13 cellular contexts compared by ENCODE assay signal in the genomic region with DNA sequence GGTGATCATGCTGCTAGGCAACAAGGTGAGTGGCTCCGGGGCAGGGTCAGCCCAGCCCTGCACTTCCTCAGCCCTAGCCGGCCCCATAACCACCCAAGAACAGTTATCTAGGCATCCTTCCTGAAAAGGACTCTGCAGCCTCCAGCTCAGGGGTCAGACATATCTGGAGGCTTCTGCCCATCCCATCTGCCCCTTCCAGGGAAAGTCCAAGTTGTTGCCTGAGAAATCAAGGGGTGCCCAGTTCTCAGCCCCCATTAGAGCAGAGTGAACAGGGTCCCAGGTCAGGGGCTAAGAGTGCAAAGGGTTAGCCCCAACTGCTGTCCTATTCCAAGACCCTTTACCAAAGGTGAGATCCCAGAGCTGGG. TPM values are rescaled to one million over a fixed set of nuclear protein-coding genes. Genes with fewer than 3 reads are reported as not detected.
A peak's percentile ranks its signal among the peaks of the same experiment; 100 is the strongest.
DNase-seq lines count a peak whose midpoint lies in the region; ATAC-seq, FAIRE-seq and TF ChIP-seq lines count a peak whose summit lies in the region.
"Had no signal": no experiment of that assay in that cellular context is flagged by ENCODE, and none has a peak within 500 bp of the region (broad histone marks: within the 10 kb centered on the region; RNA-seq: fewer than 3 reads in every experiment).

No MANE protein-coding gene starts in this region.

- 50% methylated on average over 2 of the region's 2 CpGs for WGBS in HepG2 (ENCODE audit: low lambda C conversion rate)
- no CpG with 5 or more reads among the region's 2 CpGs for WGBS in right lobe of liver (ENCODE audit: insufficient coverage, low coverage, low lambda C conversion rate, missing lambda C conversion rate)
- 80% methylated on average over 2 of the region's 2 CpGs for WGBS in mesenchymal stem cell
- WGBS in upper lobe of left lung, 2 donors, result 32 to 100% methylated on average over 1 to 2 of the region's 2 CpGs

- no peak for TF ChIP-seq EP300 in HepG2 (IDR thresholded peaks at IDR 0.05; ENCODE audit: low read depth in 2 of 2, low read length in 2 of 2)
- no peak for TF ChIP-seq EP300 in HepG2 (CRISPR knock-in tag; IDR thresholded peaks at IDR 0.05; ENCODE audit: borderline replicate concordance)
- TF ChIP-seq EP300 in upper lobe of left lung (IDR thresholded peaks at IDR 0.05), result no peak

- no peak overlapping the region for H2BK5ac ChIP-seq in mesenchymal stem cell (ENCODE audit: low read depth, low read length, poor library complexity, severe bottlenecking)

- no peak overlapping the region for H2AFZ ChIP-seq in HepG2 (ENCODE audit: low read length)
- H2AFZ ChIP-seq in mesenchymal stem cell (ENCODE audit: low read depth, low read length), result no peak overlapping the region

- in situ Hi-C loops in HepG2 (cut with HindIII; ENCODE audit: extremely low pct_ligation_motif_present, low pct_unique_long_range_greater_than_20kb), result no loop called here

- TF ChIP-seq RAD21 in HepG2 (CRISPR knock-in tag; IDR thresholded peaks at IDR 0.05), result no peak

- BruUV-seq in HepG2 (replicated peaks; lab: Mats Ljungman, UMichigan), result no TSS peak

- H2BK120ac ChIP-seq in mesenchymal stem cell (ENCODE audit: low read depth, low read length), result no peak overlapping the region

- no peak overlapping the region for H2BK15ac ChIP-seq in mesenchymal stem cell (ENCODE audit: low read depth, poor library complexity, severe bottlenecking)

- POLR2A ChIA-PET in HepG2 (lab: Yijun Ruan, JAX), result interaction anchor here (0.6 to 21.5 kb wide), 8 partner anchors 7 to 218 kb away, joined by 3 to 1459 read pairs (median 5); a partner anchor contains a TSS

- H3K14ac ChIP-seq in mesenchymal stem cell (ENCODE audit: low read length in 2 of 2), result peak overlapping the region in 1 of 2 experiments; percentile 75

- H3K23ac ChIP-seq in mesenchymal stem cell (ENCODE audit: low read length in 2 of 2), result no peak overlapping the region

- H3K79me2 ChIP-seq in HepG2 (ENCODE audit: insufficient read depth, low read length), result peaks cover 10% of the 10 kb centered on the region

- H3K9me3 ChIP-seq in HepG2 (ENCODE audit: low read length) (no peaks in the 10 kb centered on the region), right lobe of liver (no peaks in the 10 kb centered on the region), mesenchymal stem cell (ENCODE audit: control insufficient read depth, low read length) (no peaks in the 10 kb centered on the region), upper lobe of left lung (no peaks in the 10 kb centered on the region)
- H3K9me3 ChIP-seq: BE2C had no signal

- peaks cover 5 to 25% of the 10 kb centered on the region in 2 experiments; a peak in 2 of 5 replicates for H3K27me3 ChIP-seq in HepG2 (ENCODE audit: control insufficient read depth in 1 of 2, insufficient read depth in 2 of 2, low read length in 2 of 2)
- no peaks in the 10 kb centered on the region for H3K27me3 ChIP-seq in right lobe of liver
- peaks cover 1 to 45% of the 10 kb centered on the region in 2 experiments for H3K27me3 ChIP-seq in mesenchymal stem cell (ENCODE audit: control insufficient read depth in 1 of 2, insufficient read depth in 1 of 2, low read length in 2 of 2)
- peaks cover 0 to 1% (median 0%) of the 10 kb centered on the region in 4 donors for H3K27me3 ChIP-seq in upper lobe of left lung
- H3K27me3 ChIP-seq: BE2C, brain microvascular endothelial cell had no signal

- H3K18ac ChIP-seq in mesenchymal stem cell (ENCODE audit: low read depth in 1 of 2, low read length in 2 of 2), result no peak overlapping the region

- H3K9ac ChIP-seq in HepG2 (ENCODE audit: insufficient read depth, low read depth, low read length) (no peak overlapping the region), mesenchymal stem cell (ENCODE audit: low read length) (no peak overlapping the region)

- peak overlapping the region; percentile 62 for H4K8ac ChIP-seq in mesenchymal stem cell (ENCODE audit: low read length)

- H3K4ac ChIP-seq in mesenchymal stem cell (ENCODE audit: low read depth in 1 of 2, low read length in 2 of 2), result peak overlapping the region; percentile 59 to 64

- CTCF ChIA-PET in HepG2 (lab: Yijun Ruan, JAX; ENCODE audit: low intra/inter-chr PET ratio, low total read pairs), result interaction anchor here (0.7 to 9.0 kb wide), 10 partner anchors 11 to 121 kb away, joined by 3 to 219 read pairs (median 6); a partner anchor contains a TSS

- no peak overlapping the region for H2AK5ac ChIP-seq in mesenchymal stem cell (ENCODE audit: low read length, severe bottlenecking)

- H3K27ac ChIP-seq in HepG2 (ENCODE audit: extremely low read length, insufficient read depth, low read length) (no peak overlapping the region), right lobe of liver (no peak overlapping the region), VCaP (peak overlapping the region; percentile 69), mesenchymal stem cell (ENCODE audit: low read length, poor library complexity, severe bottlenecking) (no peak overlapping the region), upper lobe of left lung (peak overlapping the region in 3 of 4 donors; percentile 21 to 82 (median 30))
- H3K27ac ChIP-seq: brain microvascular endothelial cell had no signal

- FAIRE-seq in HepG2 (lab: Jason Lieb, UNC), result no peak
- FAIRE-seq: H54 had no signal

- TF ChIP-seq POLR2A in HepG2 (IDR thresholded peaks at IDR 0.05; ENCODE audit: insufficient read depth in 1 of 2, low read depth in 2 of 2, low read length in 2 of 2), result no peak
- no peak for TF ChIP-seq POLR2A in right lobe of liver (IDR thresholded peaks at IDR 0.05)
- no peak for TF ChIP-seq POLR2A in upper lobe of left lung (IDR thresholded peaks at IDR 0.05)

- ATAC-seq in HepG2, result no peak
- no peak for ATAC-seq in right lobe of liver
- ATAC-seq in upper lobe of left lung (ENCODE audit: low FRiP score in 2 of 2), result no peak
- no peak for ATAC-seq in HG02840 (IDR thresholded peaks at IDR 0.05; ENCODE audit: low FRiP score, unreplicated experiment)

- no peaks in the 10 kb centered on the region for H3K36me3 ChIP-seq in HepG2 (replicated peaks in 1 of 2; ENCODE audit: control insufficient read depth in 1 of 2, insufficient read depth in 2 of 2, low read length in 2 of 2)
- no peaks in the 10 kb centered on the region for H3K36me3 ChIP-seq in right lobe of liver
- H3K36me3 ChIP-seq in mesenchymal stem cell (ENCODE audit: control insufficient read depth in 1 of 2, insufficient read depth in 2 of 2, low read depth in 1 of 2, low read length in 2 of 2), result no peaks in the 10 kb centered on the region
- H3K36me3 ChIP-seq in upper lobe of left lung, result no peaks in the 10 kb centered on the region
- H3K36me3 ChIP-seq: BE2C, brain microvascular endothelial cell had no signal

- H3K79me1 ChIP-seq in mesenchymal stem cell (replicated peaks; ENCODE audit: low read length, poor library complexity, severe bottlenecking), result peaks cover 2% of the 10 kb centered on the region

- H2BK12ac ChIP-seq in mesenchymal stem cell (ENCODE audit: low read length in 2 of 2), result peak overlapping the region; percentile 45 to 85

- no peak for TF ChIP-seq CTCF in HepG2 (CRISPR knock-in tag; IDR thresholded peaks at IDR 0.05)
- TF ChIP-seq CTCF in right lobe of liver (IDR thresholded peaks at IDR 0.05), result no peak
- no peak for TF ChIP-seq CTCF in VCaP (conservative IDR thresholded peaks at IDR 0.05)
- TF ChIP-seq CTCF in upper lobe of left lung (IDR thresholded peaks at IDR 0.05), result no peak

- peaks cover 71% of the 10 kb centered on the region for H3K4me1 ChIP-seq in HepG2 (ENCODE audit: insufficient read depth, low read length)
- peaks cover 0 to 16% (median 7%) of the 10 kb centered on the region in 4 donors for H3K4me1 ChIP-seq in right lobe of liver
- H3K4me1 ChIP-seq in mesenchymal stem cell (ENCODE audit: control insufficient read depth, insufficient read depth, low read depth, low read length), result peaks cover 27% of the 10 kb centered on the region
- peaks cover 51 to 81% (median 57%) of the 10 kb centered on the region in 4 donors for H3K4me1 ChIP-seq in upper lobe of left lung
- H3K4me1 ChIP-seq: BE2C had no signal

- peak overlapping the region; percentile 74 for H4K91ac ChIP-seq in mesenchymal stem cell (ENCODE audit: low read length)

- H3K4me2 ChIP-seq in HepG2 (ENCODE audit: low read depth, low read length) (peak overlapping the region; percentile 99; the same call in 1 of the 2 replicates), mesenchymal stem cell (ENCODE audit: low read length, poor library complexity, severe bottlenecking) (no peak overlapping the region)

- intact Hi-C loops in HepG2 (cut with micrococcal nuclease; ENCODE audit: unreplicated experiment) (loop anchor here (1.0 to 2.0 kb wide), 2 partner anchors 37 to 120 kb away; no protein-coding TSS in a partner anchor), right lobe of liver (cut with DNase I) (loop anchor here in 1 of 2 donors (5.0 to 10.0 kb wide), 2 partner anchors 43 to 120 kb away; no protein-coding TSS in a partner anchor)

- H3K4me3 ChIP-seq in HepG2 (replicated peaks in 1 of 3; ENCODE audit: insufficient read depth in 1 of 3, low read depth in 2 of 3, low read length in 3 of 3) (no peak overlapping the region), right lobe of liver (no peak overlapping the region), mesenchymal stem cell (ENCODE audit: insufficient read depth in 1 of 2, low read depth in 1 of 2, low read length in 2 of 2) (no peak overlapping the region), upper lobe of left lung (no peak overlapping the region)

- H4K20me1 ChIP-seq in HepG2 (ENCODE audit: insufficient read depth, low read length), result no peaks in the 10 kb centered on the region

- DNase-seq in HepG2 (ENCODE audit: low spot score) (no peak), right lobe of liver (no peak), mesenchymal stem cell (no peak), upper lobe of left lung (no peak), SIG-M5 treated with dmso at 0.1 percent for 504 hours (lab: John Stamatoyannopoulos, UW; ENCODE audit: unreplicated experiment) (no peak), HUDEP-2 (lab: John Stamatoyannopoulos, UW; ENCODE audit: unreplicated experiment in 76 of 76) (no peak)

RNA-seq across cellular contexts. Expression of a gene that starts 4.1 kb away (rescaled TPM):
- total RNA-seq in HepG2 (2016; rRNA removed; fragmentation: Illumina TruSeq; extraction: Trizol) (138 and 169 TPM in 2 replicates), right lobe of liver (100 to 1,000 TPM; 105 to 218 (median 161) TPM), upper lobe of left lung (10 to 100 TPM; 21.6 to 49.4 (median 34.8) TPM)
- total RNA-seq in HepG2 (2016; cell fraction: cytosol; rRNA removed; fragmentation: Illumina TruSeq; extraction: Trizol; ENCODE audit: low read depth), result 27.0 and 28.2 TPM in 2 replicates
- 118 and 171 TPM in 2 replicates for total RNA-seq in HepG2 (2016; cell fraction: insoluble cytoplasmic fraction; rRNA removed; fragmentation: Illumina TruSeq; extraction: Trizol)
- 64.4 and 79.9 TPM in 2 replicates for total RNA-seq in HepG2 (2016; cell fraction: membrane; rRNA removed; fragmentation: Illumina TruSeq; extraction: Trizol)
- 75.3 and 85.2 TPM in 2 replicates for total RNA-seq in HepG2 (2016; cell fraction: nucleus; rRNA removed; fragmentation: Illumina TruSeq; extraction: Trizol)
- polyA plus RNA-seq in HepG2 (2011; rRNA removed), result 266 and 269 TPM in 2 replicates
- 232 and 243 TPM in 2 replicates for polyA plus RNA-seq in HepG2 (2011; cell fraction: cytosol; rRNA removed)
- 152 and 164 TPM in 2 replicates for polyA plus RNA-seq in HepG2 (2011; cell fraction: nucleus; rRNA removed)
- polyA plus RNA-seq in HepG2 (2012), result 209 and 226 TPM in 2 replicates
- polyA plus RNA-seq in HepG2 (2016; cell fraction: cytosol; fragmentation: Illumina TruSeq; extraction: Trizol; ENCODE audit: low read depth), result 52.4 and 55.7 TPM in 2 replicates
- polyA plus RNA-seq in HepG2 (2016; cell fraction: insoluble cytoplasmic fraction; fragmentation: Illumina TruSeq; extraction: Trizol; ENCODE audit: low read depth), result 275 and 359 TPM in 2 replicates
- polyA plus RNA-seq in HepG2 (2016; cell fraction: membrane; fragmentation: Illumina TruSeq; extraction: Trizol; ENCODE audit: low read depth), result 109 and 126 TPM in 2 replicates
- 248 and 253 TPM in 2 replicates for polyA plus RNA-seq in HepG2 (2016; cell fraction: nucleus; fragmentation: Illumina TruSeq; extraction: Trizol; ENCODE audit: insufficient read depth, low read depth)
- 92.0 and 295 TPM in 2 replicates for polyA minus RNA-seq in HepG2 (2011; rRNA and poly(A)+ RNA removed; ENCODE audit: low replicate concordance)
- polyA minus RNA-seq in HepG2 (2011; cell fraction: cytosol; rRNA and poly(A)+ RNA removed), result 130 and 139 TPM in 2 replicates
- 62.8 and 68.1 TPM in 2 replicates for polyA minus RNA-seq in HepG2 (2011; cell fraction: nucleus; rRNA and poly(A)+ RNA removed)
- 126 TPM for polyA plus RNA-seq in mesenchymal stem cell (2013, experiment 1 of 2)
- 126 TPM for polyA plus RNA-seq in mesenchymal stem cell (2013, experiment 2 of 2)

RNA-seq across cellular contexts. Expression of a gene that starts 7.3 kb away (rescaled TPM):
- 0.91 and 1.1 TPM in 2 replicates for total RNA-seq in HepG2 (2016; rRNA removed; fragmentation: Illumina TruSeq; extraction: Trizol)
- total RNA-seq in HepG2 (2016; cell fraction: cytosol; rRNA removed; fragmentation: Illumina TruSeq; extraction: Trizol; ENCODE audit: low read depth), result 0.30 TPM in 1 of 2 replicates, not detected in the other
- total RNA-seq in HepG2 (2016; cell fraction: insoluble cytoplasmic fraction; rRNA removed; fragmentation: Illumina TruSeq; extraction: Trizol), result 0.73 and 1.0 TPM in 2 replicates
- total RNA-seq in HepG2 (2016; cell fraction: membrane; rRNA removed; fragmentation: Illumina TruSeq; extraction: Trizol), result 0.83 and 0.93 TPM in 2 replicates
- total RNA-seq in HepG2 (2016; cell fraction: nucleus; rRNA removed; fragmentation: Illumina TruSeq; extraction: Trizol), result 0.96 and 1.3 TPM in 2 replicates
- polyA plus RNA-seq in HepG2 (2011; rRNA removed), result 3.7 and 4.7 TPM in 2 replicates
- polyA plus RNA-seq in HepG2 (2011; cell fraction: cytosol; rRNA removed), result 2.1 and 2.8 TPM in 2 replicates
- polyA plus RNA-seq in HepG2 (2011; cell fraction: nucleus; rRNA removed), result 7.0 and 8.4 TPM in 2 replicates
- polyA plus RNA-seq in HepG2 (2012), result 1.8 and 2.4 TPM in 2 replicates
- polyA plus RNA-seq in HepG2 (2016; cell fraction: cytosol; fragmentation: Illumina TruSeq; extraction: Trizol; ENCODE audit: low read depth), result 0.18 and 0.22 TPM in 2 replicates
- 0.83 and 0.93 TPM in 2 replicates for polyA plus RNA-seq in HepG2 (2016; cell fraction: insoluble cytoplasmic fraction; fragmentation: Illumina TruSeq; extraction: Trizol; ENCODE audit: low read depth)
- polyA plus RNA-seq in HepG2 (2016; cell fraction: membrane; fragmentation: Illumina TruSeq; extraction: Trizol; ENCODE audit: low read depth), result 0.48 and 0.49 TPM in 2 replicates
- polyA plus RNA-seq in HepG2 (2016; cell fraction: nucleus; fragmentation: Illumina TruSeq; extraction: Trizol; ENCODE audit: insufficient read depth, low read depth), result 2.4 and 2.8 TPM in 2 replicates
- 2.2 TPM in 1 of 2 replicates, not detected in the other for polyA minus RNA-seq in HepG2 (2011; rRNA and poly(A)+ RNA removed; ENCODE audit: low replicate concordance)
- polyA minus RNA-seq in HepG2 (2011; cell fraction: cytosol; rRNA and poly(A)+ RNA removed), result 0.70 and 2.0 TPM in 2 replicates
- 1.4 and 1.7 TPM in 2 replicates for polyA minus RNA-seq in HepG2 (2011; cell fraction: nucleus; rRNA and poly(A)+ RNA removed)
- 10 to 100 TPM in 3 of 6 experiments, 1 to 10 TPM in 3; 5.0 to 14.4 (median 9.0) TPM for total RNA-seq in right lobe of liver
- 2.4 TPM for polyA plus RNA-seq in mesenchymal stem cell (2013, experiment 1 of 2)
- 1.9 TPM for polyA plus RNA-seq in mesenchymal stem cell (2013, experiment 2 of 2)
- 1 to 10 TPM; 1.1 to 7.1 (median 3.7) TPM for total RNA-seq in upper lobe of left lung

RNA-seq across cellular contexts. Expression of a gene that starts 31.6 kb away (rescaled TPM):
- not detected in 2 replicates for total RNA-seq in HepG2 (2016; rRNA removed; fragmentation: Illumina TruSeq; extraction: Trizol)
- total RNA-seq in HepG2 (2016; cell fraction: cytosol; rRNA removed; fragmentation: Illumina TruSeq; extraction: Trizol; ENCODE audit: low read depth), result not detected in 2 replicates
- not detected in 2 replicates for total RNA-seq in HepG2 (2016; cell fraction: insoluble cytoplasmic fraction; rRNA removed; fragmentation: Illumina TruSeq; extraction: Trizol)
- total RNA-seq in HepG2 (2016; cell fraction: membrane; rRNA removed; fragmentation: Illumina TruSeq; extraction: Trizol), result not detected in 2 replicates
- not detected in 2 replicates for total RNA-seq in HepG2 (2016; cell fraction: nucleus; rRNA removed; fragmentation: Illumina TruSeq; extraction: Trizol)
- polyA plus RNA-seq in HepG2 (2011; rRNA removed), result not detected in 2 replicates
- not detected in 2 replicates for polyA plus RNA-seq in HepG2 (2011; cell fraction: cytosol; rRNA removed)
- not detected in 2 replicates for polyA plus RNA-seq in HepG2 (2011; cell fraction: nucleus; rRNA removed)
- polyA plus RNA-seq in HepG2 (2012), result not detected in 2 replicates
- polyA plus RNA-seq in HepG2 (2016; cell fraction: cytosol; fragmentation: Illumina TruSeq; extraction: Trizol; ENCODE audit: low read depth), result not detected in 2 replicates
- polyA plus RNA-seq in HepG2 (2016; cell fraction: insoluble cytoplasmic fraction; fragmentation: Illumina TruSeq; extraction: Trizol; ENCODE audit: low read depth), result not detected in 2 replicates
- polyA plus RNA-seq in HepG2 (2016; cell fraction: membrane; fragmentation: Illumina TruSeq; extraction: Trizol; ENCODE audit: low read depth), result not detected in 2 replicates
- polyA plus RNA-seq in HepG2 (2016; cell fraction: nucleus; fragmentation: Illumina TruSeq; extraction: Trizol; ENCODE audit: insufficient read depth, low read depth), result not detected in 2 replicates
- not detected in 2 replicates for polyA minus RNA-seq in HepG2 (2011; rRNA and poly(A)+ RNA removed; ENCODE audit: low replicate concordance)
- polyA minus RNA-seq in HepG2 (2011; cell fraction: cytosol; rRNA and poly(A)+ RNA removed), result not detected in 2 replicates
- polyA minus RNA-seq in HepG2 (2011; cell fraction: nucleus; rRNA and poly(A)+ RNA removed), result not detected in 2 replicates
- total RNA-seq in right lobe of liver, result 1 to 10 TPM in 2 of 6 experiments, under 1 TPM in 3, not detected in 1; 0.44 to 2.6 (median 0.74) TPM
- polyA plus RNA-seq in mesenchymal stem cell (2013, experiment 1 of 2), result not detected
- not detected for polyA plus RNA-seq in mesenchymal stem cell (2013, experiment 2 of 2)
- total RNA-seq in upper lobe of left lung, result 10 to 100 TPM; 14.5 to 70.2 (median 33.4) TPM
- total RNA-seq: G401, mesothelial cell of epicardium had no signal

RNA-seq across cellular contexts. Expression of a gene that starts 31.8 kb away (rescaled TPM):
- 37.6 and 44.2 TPM in 2 replicates for total RNA-seq in HepG2 (2016; rRNA removed; fragmentation: Illumina TruSeq; extraction: Trizol)
- 16.5 and 18.6 TPM in 2 replicates for total RNA-seq in HepG2 (2016; cell fraction: cytosol; rRNA removed; fragmentation: Illumina TruSeq; extraction: Trizol; ENCODE audit: low read depth)
- total RNA-seq in HepG2 (2016; cell fraction: insoluble cytoplasmic fraction; rRNA removed; fragmentation: Illumina TruSeq; extraction: Trizol), result 38.7 and 44.6 TPM in 2 replicates
- 25.6 and 29.9 TPM in 2 replicates for total RNA-seq in HepG2 (2016; cell fraction: membrane; rRNA removed; fragmentation: Illumina TruSeq; extraction: Trizol)
- 44.5 and 46.0 TPM in 2 replicates for total RNA-seq in HepG2 (2016; cell fraction: nucleus; rRNA removed; fragmentation: Illumina TruSeq; extraction: Trizol)
- 39.7 and 49.8 TPM in 2 replicates for polyA plus RNA-seq in HepG2 (2011; rRNA removed)
- polyA plus RNA-seq in HepG2 (2011; cell fraction: cytosol; rRNA removed), result 37.1 and 45.5 TPM in 2 replicates
- polyA plus RNA-seq in HepG2 (2011; cell fraction: nucleus; rRNA removed), result 152 and 183 TPM in 2 replicates
- 37.3 and 50.6 TPM in 2 replicates for polyA plus RNA-seq in HepG2 (2012)
- polyA plus RNA-seq in HepG2 (2016; cell fraction: cytosol; fragmentation: Illumina TruSeq; extraction: Trizol; ENCODE audit: low read depth), result 8.7 and 8.9 TPM in 2 replicates
- 35.3 and 35.8 TPM in 2 replicates for polyA plus RNA-seq in HepG2 (2016; cell fraction: insoluble cytoplasmic fraction; fragmentation: Illumina TruSeq; extraction: Trizol; ENCODE audit: low read depth)
- 17.6 and 19.9 TPM in 2 replicates for polyA plus RNA-seq in HepG2 (2016; cell fraction: membrane; fragmentation: Illumina TruSeq; extraction: Trizol; ENCODE audit: low read depth)
- polyA plus RNA-seq in HepG2 (2016; cell fraction: nucleus; fragmentation: Illumina TruSeq; extraction: Trizol; ENCODE audit: insufficient read depth, low read depth), result 74.0 and 80.9 TPM in 2 replicates
- polyA minus RNA-seq in HepG2 (2011; rRNA and poly(A)+ RNA removed; ENCODE audit: low replicate concordance), result 32.3 and 53.7 TPM in 2 replicates
- 12.7 and 14.7 TPM in 2 replicates for polyA minus RNA-seq in HepG2 (2011; cell fraction: cytosol; rRNA and poly(A)+ RNA removed)
- polyA minus RNA-seq in HepG2 (2011; cell fraction: nucleus; rRNA and poly(A)+ RNA removed), result 56.3 and 64.3 TPM in 2 replicates
- 10 to 100 TPM in 5 of 6 experiments, 1 to 10 TPM in 1; 10.0 to 23.0 (median 16.3) TPM for total RNA-seq in right lobe of liver
- 29.5 TPM for polyA plus RNA-seq in mesenchymal stem cell (2013, experiment 1 of 2)
- 30.4 TPM for polyA plus RNA-seq in mesenchymal stem cell (2013, experiment 2 of 2)
- total RNA-seq in upper lobe of left lung, result 10 to 100 TPM; 16.1 to 78.6 (median 41.7) TPM

Comparison
In these comparisons a context has a peak if more than half of its experiments do, and no peak if none do; other contexts are left out.
1. H3K27ac ChIP-seq: peak in VCaP (single experiment) and upper lobe of left lung (3 of 4); none in HepG2 (single experiment), right lobe of liver (0 of 3) and mesenchymal stem cell (single experiment).
2. RNA of a gene that starts 31.6 kb away (total RNA-seq): 14.5 to 70.2 TPM in upper lobe of left lung; 0.44 to 2.6 TPM in right lobe of liver and not detected in HepG2; every median in the first group is over 4 times any median in the second.